Comparison of ENCODE assay signal across 8 cellular contexts in the genomic region with DNA sequence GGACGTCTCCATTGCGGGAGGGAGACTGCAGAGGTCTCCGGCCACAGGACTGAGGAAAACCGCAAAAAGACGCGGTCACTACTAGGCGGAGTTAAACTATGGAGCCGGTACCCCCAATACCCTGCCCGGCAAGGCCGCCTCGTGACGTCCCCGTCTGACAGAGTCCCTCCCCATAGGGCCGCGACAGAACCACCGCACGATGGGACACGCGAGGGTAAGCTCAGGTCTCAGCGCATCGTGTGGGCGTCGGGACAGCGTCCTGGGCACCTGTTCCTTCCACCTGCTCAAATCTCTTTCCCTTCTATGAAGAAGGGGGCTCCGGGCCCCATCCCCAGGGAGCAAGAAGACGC. TPM values are rescaled to one million over a fixed set of nuclear protein-coding genes. Genes with fewer than 3 reads are reported as not detected.
DNase-seq lines count a peak whose midpoint lies in the region; ATAC-seq and TF ChIP-seq lines count a peak whose summit lies in the region.

No MANE protein-coding gene starts in this region.

- ATAC-seq in HG02973 (IDR thresholded peaks at IDR 0.05; ENCODE audit: unreplicated experiment): peak; percentile 26

- H3K4me3 ChIP-seq in OCI-LY7 (ENCODE audit: low read depth, low read length, poor library complexity, severe bottlenecking) (peak overlapping the region; percentile 85), cardiac muscle cell (peak overlapping the region; percentile 57)

- peak overlapping the region; percentile 93 for H3K4me3 Mint-ChIP-seq in activated naive CD4-positive, alpha-beta T cell treated with anti-CD3 and anti-CD28 coated beads, Interleukin-2, amount 50 U/mL, for 24 hours
- H3K4me3 Mint-ChIP-seq in progenitor cell of endocrine pancreas (ENCODE audit: low read depth): peak overlapping the region; percentile 96

- no peaks in the 10 kb centered on the region for H3K9me2 ChIP-seq in OCI-LY7 (ENCODE audit: insufficient read depth, low read length)

- CTCF ChIA-PET in OCI-LY7 (lab: Charles Lee; ENCODE audit: unreplicated experiment): no interaction called here

- H3K4me1 ChIP-seq in OCI-LY7 (ENCODE audit: insufficient read depth, low read length, poor library complexity, severe bottlenecking) (peaks cover 28% of the 10 kb centered on the region), cardiac muscle cell (ENCODE audit: low read depth) (no peaks in the 10 kb centered on the region)

- intact Hi-C loops in OCI-LY7 (cut with micrococcal nuclease; ENCODE audit: unreplicated experiment): loop anchor here (1.0 to 10.0 kb wide), 7 partner anchors 23 to 1053 kb away; a partner anchor contains a TSS

- peaks cover 15% of the 10 kb centered on the region; the same call in 1 of the 2 replicates for H3K79me2 ChIP-seq in OCI-LY7 (ENCODE audit: insufficient read depth, low read depth, low read length)

- DNase-seq in activated naive CD4-positive, alpha-beta T cell (lab: John Stamatoyannopoulos, UW): peak in 3 of 4 experiments; percentile 63 to 64 (median 64)
- no peak for DNase-seq in activated naive CD4-positive, alpha-beta T cell treated with Interleukin-2 at 50 U/mL for 16 hours
- DNase-seq in OCI-LY7 (ENCODE audit: low spot score) (no peak), cardiac muscle cell (ENCODE audit: low read depth in 1 of 2, low spot score in 1 of 2) (peak in 1 of 2 donors; percentile 62), progenitor cell of endocrine pancreas (ENCODE audit: low spot score, unreplicated experiment) (no peak), T1000 (lab: John Stamatoyannopoulos, UW) (no peak)

- H4K20me1 ChIP-seq in OCI-LY7 (ENCODE audit: insufficient read depth, low read length): no peaks in the 10 kb centered on the region

- peaks cover 3% of the 10 kb centered on the region; the same call in 1 of the 2 replicates for H3K36me3 ChIP-seq in OCI-LY7 (ENCODE audit: insufficient read depth, low read length)
- no peaks in the 10 kb centered on the region for H3K36me3 ChIP-seq in cardiac muscle cell

- no peaks in the 10 kb centered on the region for H3K27me3 ChIP-seq in cardiac muscle cell

- TF ChIP-seq CTCF in OCI-LY7 (conservative IDR thresholded peaks at IDR 0.05; ENCODE audit: low read length) (no peak), cardiac muscle cell (IDR thresholded peaks at IDR 0.05; ENCODE audit: low read depth, low read length) (no peak), progenitor cell of endocrine pancreas (IDR thresholded peaks at IDR 0.05; ENCODE audit: unreplicated experiment) (no peak)

- H3K9me3 ChIP-seq in OCI-LY7 (ENCODE audit: low read length) (no peaks in the 10 kb centered on the region), cardiac muscle cell (ENCODE audit: low read depth) (no peaks in the 10 kb centered on the region)

- peak overlapping the region; percentile 84 for H2AFZ ChIP-seq in OCI-LY7 (ENCODE audit: low read length)

- H3K27me3 Mint-ChIP-seq in activated naive CD4-positive, alpha-beta T cell treated with anti-CD3 and anti-CD28 coated beads, Interleukin-2, amount 50 U/mL, for 24 hours: no peaks in the 10 kb centered on the region
- no peaks in the 10 kb centered on the region for H3K27me3 Mint-ChIP-seq in progenitor cell of endocrine pancreas

- peak overlapping the region; percentile 85 for H3K4me2 ChIP-seq in OCI-LY7 (ENCODE audit: low read length)

- H3K27ac ChIP-seq in OCI-LY7 (ENCODE audit: low read depth, low read length, poor library complexity, severe bottlenecking) (peak overlapping the region; percentile 89), cardiac muscle cell (peak overlapping the region; percentile 96)

- POLR2A ChIA-PET in OCI-LY7 (lab: Charles Lee): no interaction called here

- H3K27ac Mint-ChIP-seq in activated naive CD4-positive, alpha-beta T cell treated with anti-CD3 and anti-CD28 coated beads, Interleukin-2, amount 50 U/mL, for 24 hours: peak overlapping the region; percentile 99
- H3K27ac Mint-ChIP-seq in progenitor cell of endocrine pancreas: peak overlapping the region; percentile 100

- H3K4me1 Mint-ChIP-seq in activated naive CD4-positive, alpha-beta T cell treated with anti-CD3 and anti-CD28 coated beads, Interleukin-2, amount 50 U/mL, for 24 hours: peaks cover 19% of the 10 kb centered on the region
- peaks cover 4% of the 10 kb centered on the region for H3K4me1 Mint-ChIP-seq in progenitor cell of endocrine pancreas (ENCODE audit: low read depth)

- H3K9me3 Mint-ChIP-seq in activated naive CD4-positive, alpha-beta T cell treated with anti-CD3 and anti-CD28 coated beads, Interleukin-2, amount 50 U/mL, for 24 hours: no peaks in the 10 kb centered on the region
- H3K9me3 Mint-ChIP-seq in progenitor cell of endocrine pancreas (ENCODE audit: low read depth): no peaks in the 10 kb centered on the region

- BruUV-seq in OCI-LY7 (replicated peaks; lab: Mats Ljungman, UMichigan): no TSS peak

- H3K36me3 Mint-ChIP-seq in activated naive CD4-positive, alpha-beta T cell treated with anti-CD3 and anti-CD28 coated beads, Interleukin-2, amount 50 U/mL, for 24 hours: peaks cover 3% of the 10 kb centered on the region
- no peaks in the 10 kb centered on the region for H3K36me3 Mint-ChIP-seq in progenitor cell of endocrine pancreas (ENCODE audit: insufficient read depth)

RNA-seq across cellular contexts. Expression of a gene that starts 35.2 kb away (rescaled TPM):
- total RNA-seq in OCI-LY7 (2014; rRNA removed; shearing (Covaris generic)): not detected in 2 replicates
- total RNA-seq in OCI-LY7 (2022): not detected in 2 replicates
- 0.98 and 3.3 TPM in 2 replicates for total RNA-seq in cardiac muscle cell
- polyA plus RNA-seq in cardiac muscle cell: 1.5 and 5.9 TPM in 2 replicates
- total RNA-seq in progenitor cell of endocrine pancreas: 11.1 and 11.3 TPM in 2 replicates

Comparison
In these comparisons a context has a peak if more than half of its experiments do, and no peak if none do; other contexts are left out.
1. DNase-seq: peak in activated naive CD4-positive, alpha-beta T cell (3 of 4); none in activated naive CD4-positive, alpha-beta T cell treated with Interleukin-2 at 50 U/mL for 16 hours (single experiment), OCI-LY7 (single experiment), progenitor cell of endocrine pancreas (single experiment) and T1000 (single experiment).